Comparison of ENCODE assay signal across 2 cellular contexts in the genomic region with DNA sequence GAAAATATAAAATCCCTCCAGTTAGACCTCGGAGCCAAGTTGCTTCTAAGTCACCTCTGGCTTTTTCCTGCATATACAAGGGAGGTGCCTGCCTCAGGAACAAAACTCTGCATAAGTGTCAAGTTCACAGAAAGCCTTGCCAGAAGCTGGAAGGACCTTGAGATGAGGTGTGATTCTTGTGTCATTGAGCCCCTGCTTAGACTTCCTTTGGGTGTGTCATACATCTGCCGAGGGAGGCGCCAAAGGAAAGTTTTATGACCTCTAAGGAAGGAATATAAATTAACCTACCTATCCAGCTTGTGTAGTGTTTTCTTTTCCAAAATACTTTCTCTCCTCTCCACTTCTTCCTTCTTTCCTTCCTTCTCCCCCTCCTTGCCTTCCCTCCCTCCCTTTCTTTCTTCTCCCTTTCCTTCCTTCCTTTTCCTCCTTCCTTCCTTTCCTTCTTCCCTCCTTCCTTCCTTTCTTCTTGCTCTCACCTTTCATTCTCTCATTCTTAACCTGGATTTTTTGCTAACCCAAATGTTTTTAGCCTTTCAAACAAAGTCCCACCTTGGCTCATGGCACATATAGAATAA.
TF ChIP-seq lines count a peak whose summit lies in the region.

No MANE protein-coding gene starts in this region.

TF ChIP-seq in HEK293, 187 proteins besides CTCF, POLR2A, EP300 and RAD21 (continued from another document):
- TF ChIP-seq ZBTB17 (tag by site-specific recombination; IDR thresholded peaks at IDR 0.05) (peak; percentile 92), ZNF48 (tag by site-specific recombination; IDR thresholded peaks at IDR 0.05) (no peak), SP2 (tag by site-specific recombination; IDR thresholded peaks at IDR 0.05) (no peak), ZNF521 (tag by site-specific recombination; IDR thresholded peaks at IDR 0.05) (no peak)
TF ChIP-seq in HEK293: peak in this region for 3.

TF ChIP-seq in K562, 482 proteins besides CTCF, POLR2A, EP300 and RAD21 (continued from another document):
- TF ChIP-seq, protein P1, sequence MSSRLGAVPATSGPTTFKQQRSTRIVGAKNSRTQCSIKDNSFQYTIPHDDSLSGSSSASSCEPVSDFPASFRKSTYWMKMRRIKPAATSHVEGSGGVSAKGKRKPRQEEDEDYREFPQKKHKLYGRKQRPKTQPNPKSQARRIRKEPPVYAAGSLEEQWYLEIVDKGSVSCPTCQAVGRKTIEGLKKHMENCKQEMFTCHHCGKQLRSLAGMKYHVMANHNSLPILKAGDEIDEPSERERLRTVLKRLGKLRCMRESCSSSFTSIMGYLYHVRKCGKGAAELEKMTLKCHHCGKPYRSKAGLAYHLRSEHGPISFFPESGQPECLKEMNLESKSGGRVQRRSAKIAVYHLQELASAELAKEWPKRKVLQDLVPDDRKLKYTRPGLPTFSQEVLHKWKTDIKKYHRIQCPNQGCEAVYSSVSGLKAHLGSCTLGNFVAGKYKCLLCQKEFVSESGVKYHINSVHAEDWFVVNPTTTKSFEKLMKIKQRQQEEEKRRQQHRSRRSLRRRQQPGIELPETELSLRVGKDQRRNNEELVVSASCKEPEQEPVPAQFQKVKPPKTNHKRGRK (tag; IDR thresholded peaks at IDR 0.05): 0 out of 2 replicates have a peak, but pooled peaks have one; percentile 37
- no peak for TF ChIP-seq KHSRP (IDR thresholded peaks at IDR 0.05)
